In genomic region chr3:139189943-139190342, GRCh38 we compare ENCODE assay signal across 10 cellular contexts.
"Had no signal": no experiment of that assay in that cellular context is flagged by ENCODE, and none has a peak within 500 bp of the region (broad histone marks: within the 10 kb centered on the region; RNA-seq: fewer than 3 reads in every experiment).

No MANE protein-coding gene starts in this region.

- H3K9me3 ChIP-seq: HAP-1 had no signal

- H3K4me1 ChIP-seq: HAP-1 had no signal

- H3K27ac Mint-ChIP-seq: GM23338, H9, HFFc6 had no signal

- FAIRE-seq: H1, H54 had no signal

- H3K9ac ChIP-seq: GM23248 had no signal

- H3K36me3 ChIP-seq: HAP-1 had no signal

- ATAC-seq: GM23338 had no signal

- DNase-seq: GM23248, GOT3, H7, H9, HCEC 1CT, HFFc6 had no signal

- H3K4me3 ChIP-seq: GM23248, GM23338, HAP-1 had no signal

- H3K4me3 Mint-ChIP-seq: GM23338, H9, HFFc6 had no signal

- H3K27ac ChIP-seq: GM23248 had no signal

- H3K4me2 ChIP-seq: GM23338 had no signal

- H2AFZ ChIP-seq: GM23248, GM23338 had no signal
